Comparison of ENCODE assay signal across 22 cellular contexts in the genomic region with DNA sequence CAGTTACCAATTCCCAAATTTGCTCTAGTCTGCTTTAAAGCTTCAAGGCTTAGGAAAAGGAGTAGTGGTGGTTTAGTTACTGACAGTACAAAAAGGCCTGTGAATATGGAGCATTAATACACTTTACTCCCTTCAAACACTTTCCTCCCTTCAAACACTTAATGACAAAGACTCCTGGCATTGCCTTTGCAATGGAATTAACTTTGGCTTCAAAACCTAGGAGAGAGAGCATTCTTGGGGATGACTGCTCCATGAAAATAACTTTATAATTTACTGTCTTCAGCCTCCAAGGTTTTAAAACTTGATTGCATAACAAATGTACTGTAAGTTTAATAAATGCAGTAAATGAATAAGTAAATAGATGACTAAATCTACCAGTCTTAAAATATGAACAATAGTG.
"Had no signal": no experiment of that assay in that cellular context is flagged by ENCODE, and none has a peak within 500 bp of the region (broad histone marks: within the 10 kb centered on the region; RNA-seq: fewer than 3 reads in every experiment).

No MANE protein-coding gene starts in this region.

- H3K9me3 ChIP-seq: adrenal gland, left lung, tibial nerve, uterus had no signal

- H3K4me1 ChIP-seq: adrenal gland, foreskin keratinocyte, left lung, parathyroid adenoma, tibial nerve had no signal

- H3K27me3 ChIP-seq: adrenal gland, foreskin keratinocyte, left lung, tibial nerve, uterus had no signal

- ATAC-seq: activated CD4-positive, CD25-positive, alpha-beta regulatory T cell treated with anti-CD3 and anti-CD28 coated beads, Interleukin-2, amount 50 U/mL, for 24 hours; activated CD8-positive, alpha-beta memory T cell treated with anti-CD3 and anti-CD28 coated beads, Interleukin-2, amount 10 ng/mL, durations not matched to agents 7 days and 5 days; effector memory CD8-positive, alpha-beta T cell; foreskin keratinocyte; left lung; stimulated activated naive B cell treated with anti-CD40 and anti-IgM and Interleukin-4, amounts not matched to agents 10 μg/mL and 1 μg/mL and 100 μg/mL, for 72 hours had no signal

- DNase-seq: activated CD4-positive, alpha-beta memory T cell treated with anti-CD3 and anti-CD28 coated beads for 36 hours; activated CD8-positive, alpha-beta memory T cell treated with anti-CD3 and anti-CD28 coated beads, Interleukin-2, amount 10 ng/mL, durations not matched to agents 7 days and 5 days; activated effector memory CD4-positive, alpha-beta T cell treated with Interleukin-2 at 50 U/mL for 16 hours; activated naive CD4-positive, alpha-beta T cell treated with anti-CD3 and anti-CD28 coated beads, Interleukin-2, amount 50 U/mL, for 16 hours; activated T-cell treated with anti-CD3 and anti-CD28 coated beads, Interleukin-2, amount 50 U/mL, for 1 hour; adrenal gland; effector memory CD8-positive, alpha-beta T cell; foreskin keratinocyte; glutamatergic neuron; hypothalamus; kidney; left lung; mammary epithelial cell; naive B cell; stimulated activated CD4-positive, alpha-beta T cell treated with anti-CD3 and anti-CD28 coated beads, Interleukin-4, amount 100 ng/mL, for 1 hour; stimulated activated naive B cell treated with anti-CD40 and anti-IgM and Interleukin-4, amounts not matched to agents 10 μg/mL and 1 μg/mL and 100 μg/mL, for 72 hours; T-helper 1 cell; T1000; uterus had no signal

- H3K27ac ChIP-seq: adrenal gland, foreskin keratinocyte, left lung, parathyroid adenoma, tibial nerve, uterus had no signal

- H3K36me3 ChIP-seq: adrenal gland, left lung, tibial nerve, uterus had no signal

- H3K4me3 ChIP-seq: adrenal gland, left lung, tibial nerve, uterus had no signal
